Comparison of ENCODE assay signal across 15 cellular contexts in the genomic region with DNA sequence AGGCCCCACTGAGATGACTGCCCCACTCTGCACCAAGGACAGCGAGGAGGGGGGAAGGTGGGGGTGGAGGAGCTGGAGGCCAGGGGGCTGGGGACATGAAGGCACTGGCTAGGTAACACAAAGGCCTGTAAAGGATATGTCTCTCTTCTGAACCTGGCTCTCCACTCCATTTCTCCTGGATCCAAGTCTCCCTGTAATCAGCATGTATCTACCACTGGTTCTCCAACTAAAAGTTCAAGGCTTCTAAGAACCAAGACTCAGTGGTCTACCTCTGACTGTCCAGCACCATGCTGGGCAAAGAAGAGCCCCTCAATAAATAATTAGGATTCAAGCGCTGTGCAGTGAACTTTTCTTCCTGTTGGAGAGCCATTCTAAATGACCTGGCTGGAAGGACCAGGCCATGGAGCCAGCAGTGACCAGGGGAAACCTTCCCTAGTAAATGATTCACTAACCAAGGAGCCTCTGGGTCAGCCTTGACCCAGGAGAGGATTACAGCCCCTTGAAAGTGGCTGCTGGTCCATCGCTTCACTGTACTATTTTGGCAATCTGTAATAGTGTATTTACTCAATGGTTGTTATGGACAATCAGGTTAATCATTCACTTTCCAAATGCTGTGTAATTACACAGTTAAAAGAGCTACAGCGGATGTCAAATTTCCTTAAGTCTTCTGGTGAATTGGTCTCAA.
DNase-seq lines count a peak whose midpoint lies in the region; ATAC-seq and TF ChIP-seq lines count a peak whose summit lies in the region.
"Had no signal": no experiment of that assay in that cellular context is flagged by ENCODE, and none has a peak within 500 bp of the region (broad histone marks: within the 10 kb centered on the region; RNA-seq: fewer than 3 reads in every experiment).

No MANE protein-coding gene starts in this region.

- H3K4me3 Mint-ChIP-seq in WTC11 = no peak overlapping the region
- H3K4me3 Mint-ChIP-seq: activated naive CD8-positive, alpha-beta T cell treated with anti-CD3 and anti-CD28 coated beads, Interleukin-2, amount 10 ng/mL, durations not matched to agents 7 days and 5 days had no signal

- POLR2A ChIA-PET in WTC11 (lab: Charles Lee) = interaction anchor here (0.9 kb wide), 1 partner anchor 70 kb away, joined by 3 read pairs; no protein-coding TSS in a partner anchor

- CTCF ChIA-PET in WTC11 (lab: Charles Lee) = no interaction called here

- H3K9me3 Mint-ChIP-seq in WTC11 = no peaks in the 10 kb centered on the region
- H3K9me3 Mint-ChIP-seq: activated naive CD8-positive, alpha-beta T cell treated with anti-CD3 and anti-CD28 coated beads, Interleukin-2, amount 10 ng/mL, durations not matched to agents 7 days and 5 days had no signal

- TF ChIP-seq CTCF in WTC11 (IDR thresholded peaks at IDR 0.05) = no peak

- peaks cover 48% of the 10 kb centered on the region for H3K27me3 Mint-ChIP-seq in WTC11 (ENCODE audit: low read depth)

- H3K4me3 ChIP-seq in skin epidermis = no peak overlapping the region
- H3K4me3 ChIP-seq: heart left ventricle had no signal

- peaks cover 20% of the 10 kb centered on the region for H3K36me3 Mint-ChIP-seq in WTC11
- H3K36me3 Mint-ChIP-seq: activated naive CD8-positive, alpha-beta T cell treated with anti-CD3 and anti-CD28 coated beads, Interleukin-2, amount 10 ng/mL, durations not matched to agents 7 days and 5 days had no signal

- TF ChIP-seq POLR2A in erythroblast (IDR thresholded peaks at IDR 0.05; ENCODE audit: low read length) = no peak

- DNase-seq in WTC11 (ENCODE audit: low spot score) (no peak), kidney tubule cell (ENCODE audit: low spot score) (peak; percentile 73), superior temporal gyrus (ENCODE audit: extremely low spot score) (no peak), NCI-H2107 treated with DMSO at 0.1 percent for 48 hours (lab: John Stamatoyannopoulos, UW; ENCODE audit: unreplicated experiment) (no peak), NCI-H1694 treated with DMSO at 0.1 percent for 48 hours (lab: John Stamatoyannopoulos, UW) (no peak), erythroblast (lab: John Stamatoyannopoulos, UW) (no peak)
- DNase-seq: activated naive CD8-positive, alpha-beta T cell treated with anti-CD3 and anti-CD28 coated beads, Interleukin-2, amount 10 ng/mL, durations not matched to agents 7 days and 5 days; BE2C; heart left ventricle; MV-4-11; occipital lobe had no signal

- H3K27ac ChIP-seq in skin epidermis = peak overlapping the region in 12 of 21 experiments; percentile 45 to 90 (median 71)

- no peak overlapping the region for H3K27ac Mint-ChIP-seq in WTC11
- H3K27ac Mint-ChIP-seq: activated naive CD8-positive, alpha-beta T cell treated with anti-CD3 and anti-CD28 coated beads, Interleukin-2, amount 10 ng/mL, durations not matched to agents 7 days and 5 days had no signal

- peak; percentile 39 for ATAC-seq in GM19463 (IDR thresholded peaks at IDR 0.05; ENCODE audit: unreplicated experiment)
- ATAC-seq in WTC11 = no peak
- ATAC-seq: activated CD4-positive, CD25-positive, alpha-beta regulatory T cell treated with anti-CD3 and anti-CD28 coated beads, Interleukin-2, amount 50 U/mL, for 24 hours; heart left ventricle; SK-N-SH treated with all-trans-retinoic acid at 6 μM for 48 hours had no signal

- peaks cover 96% of the 10 kb centered on the region for H3K4me1 Mint-ChIP-seq in WTC11

TF ChIP-seq in WTC11, 78 proteins besides CTCF, POLR2A, EP300 and RAD21:
- TF ChIP-seq GABPB1 (CRISPR knock-in tag; IDR thresholded peaks at IDR 0.05) (peak; percentile 34; the same call in 1 of the 2 replicates), EMX1 (CRISPR knock-in tag; IDR thresholded peaks at IDR 0.05) (no peak)
